Comparison of ENCODE assay signal across 10 cellular contexts in the genomic region with DNA sequence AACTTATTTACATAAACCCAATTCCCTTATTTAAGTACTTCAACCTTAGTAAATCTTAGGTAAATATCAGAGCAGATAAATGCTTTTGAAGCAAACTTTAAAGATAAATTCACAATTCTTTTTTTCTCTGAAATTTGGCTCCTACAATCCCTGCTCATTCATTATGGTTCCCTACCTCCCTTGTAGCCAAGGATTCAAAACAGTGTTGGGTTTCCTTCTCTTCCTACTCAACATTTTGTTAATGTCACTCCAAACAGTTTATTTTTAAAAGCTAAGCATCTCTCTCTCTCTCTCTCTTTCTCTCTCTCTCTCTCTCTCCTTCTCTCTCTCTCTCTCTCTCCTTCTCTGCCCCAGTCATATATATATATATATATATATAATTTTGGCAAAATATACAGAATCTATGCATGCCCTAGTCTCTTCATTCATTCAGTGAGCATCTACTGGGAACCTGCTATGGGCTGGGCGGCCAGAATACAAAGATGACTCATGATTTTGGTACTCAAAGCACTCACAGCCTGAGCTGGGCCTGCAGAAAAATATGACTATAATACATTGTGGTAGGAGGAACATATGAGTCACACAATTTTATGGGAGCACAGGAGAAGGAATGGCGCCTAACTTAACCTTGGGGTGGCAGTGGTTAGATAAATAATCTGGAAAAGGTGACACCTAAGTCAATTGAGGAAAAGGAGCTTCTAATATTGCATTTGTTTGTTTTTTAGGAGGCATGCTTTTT.
A peak's percentile ranks its signal among the peaks of the same experiment; 100 is the strongest.
DNase-seq lines count a peak whose midpoint lies in the region; ATAC-seq and TF ChIP-seq lines count a peak whose summit lies in the region.
"Had no signal": no experiment of that assay in that cellular context is flagged by ENCODE, and none has a peak within 500 bp of the region (broad histone marks: within the 10 kb centered on the region; RNA-seq: fewer than 3 reads in every experiment).

No MANE protein-coding gene starts in this region.

- TF ChIP-seq EP300 in SK-N-SH (IDR thresholded peaks at IDR 0.05; ENCODE audit: borderline replicate concordance in 1 of 2, low read depth in 1 of 2, low read length in 1 of 2) = peak in 1 of 2 experiments; percentile 65; a peak in 1 of 4 replicates
- no peak for TF ChIP-seq EP300 in gastroesophageal sphincter (IDR thresholded peaks at IDR 0.05)
- no peak for TF ChIP-seq EP300 in esophagus muscularis mucosa (IDR thresholded peaks at IDR 0.05)

- TF ChIP-seq RAD21 in SK-N-SH (IDR thresholded peaks at IDR 0.05; ENCODE audit: low read length) = no peak

- no peaks in the 10 kb centered on the region for H3K79me2 ChIP-seq in SK-N-SH (ENCODE audit: insufficient read depth)

- WGBS in SK-N-SH (ENCODE audit: low lambda C conversion rate) = 0% methylated on average over 2 of the region's 2 CpGs
- 8 to 15% methylated on average over 1 to 2 of the region's 2 CpGs for WGBS in gastroesophageal sphincter (ENCODE audit: low coverage in 1 of 2), 2 donors
- 17% methylated on average over 2 of the region's 2 CpGs for WGBS in esophagus muscularis mucosa

- H3K36me3 Mint-ChIP-seq in MCF 10A (ENCODE audit: insufficient read depth, unreplicated experiment) = no peaks in the 10 kb centered on the region

- no TSS peak for BruUV-seq in MCF 10A (replicated peaks; lab: Mats Ljungman, UMichigan)

- no peaks in the 10 kb centered on the region for H3K4me1 Mint-ChIP-seq in MCF 10A (ENCODE audit: insufficient read depth, unreplicated experiment)

- H3F3A ChIP-seq in SK-N-SH (replicated peaks; ENCODE audit: insufficient read depth) = peaks cover 5% of the 10 kb centered on the region

- no peaks in the 10 kb centered on the region for H3K27me3 ChIP-seq in breast epithelium
- no peaks in the 10 kb centered on the region for H3K27me3 ChIP-seq in SK-N-SH (ENCODE audit: insufficient read depth)
- H3K27me3 ChIP-seq in gastroesophageal sphincter = no peaks in the 10 kb centered on the region
- no peaks in the 10 kb centered on the region for H3K27me3 ChIP-seq in thoracic aorta (replicated peaks; ENCODE audit: insufficient read depth)
- H3K27me3 ChIP-seq in esophagus muscularis mucosa = no peaks in the 10 kb centered on the region
- H3K27me3 ChIP-seq: BLaER1 had no signal

- POLR2A ChIA-PET in MCF 10A (lab: Yijun Ruan, JAX) = interaction anchor here (0.7 to 1.0 kb wide), 3 partner anchors 10 to 21 kb away, joined by 3 read pairs; no protein-coding TSS in a partner anchor
- POLR2A ChIA-PET in SK-N-SH (lab: Yijun Ruan, JAX) = no interaction called here

- H3K36me3 ChIP-seq in breast epithelium (no peaks in the 10 kb centered on the region), SK-N-SH (replicated peaks in 1 of 2; ENCODE audit: control insufficient read depth in 1 of 2, insufficient read depth in 2 of 2, low read length in 1 of 2) (no peaks in the 10 kb centered on the region), gastroesophageal sphincter (no peaks in the 10 kb centered on the region), thoracic aorta (no peaks in the 10 kb centered on the region), esophagus muscularis mucosa (no peaks in the 10 kb centered on the region)
- H3K36me3 ChIP-seq: BLaER1 had no signal

- no peak for TF ChIP-seq CTCF in MCF 10A (IDR thresholded peaks at IDR 0.05; ENCODE audit: unreplicated experiment)
- no peak for TF ChIP-seq CTCF in breast epithelium (IDR thresholded peaks at IDR 0.05)
- TF ChIP-seq CTCF in SK-N-SH (IDR thresholded peaks at IDR 0.05) = no peak
- no peak for TF ChIP-seq CTCF in gastroesophageal sphincter (IDR thresholded peaks at IDR 0.05)
- no peak for TF ChIP-seq CTCF in thoracic aorta (IDR thresholded peaks at IDR 0.05)
- no peak for TF ChIP-seq CTCF in esophagus muscularis mucosa (IDR thresholded peaks at IDR 0.05)

- H3K4me3 ChIP-seq in breast epithelium (no peak overlapping the region), SK-N-SH (ENCODE audit: low read depth in 2 of 2, low read length in 1 of 2) (no peak overlapping the region), gastroesophageal sphincter (no peak overlapping the region), thoracic aorta (no peak overlapping the region), esophagus muscularis mucosa (no peak overlapping the region)
- H3K4me3 ChIP-seq: BLaER1 had no signal

- H3K27me3 Mint-ChIP-seq in MCF 10A (ENCODE audit: insufficient read depth, unreplicated experiment) = no peaks in the 10 kb centered on the region

- no peaks in the 10 kb centered on the region for H3K9me2 ChIP-seq in SK-N-SH

- no peak overlapping the region for H2AFZ ChIP-seq in SK-N-SH (ENCODE audit: low read depth)

- H3K9me3 Mint-ChIP-seq in MCF 10A (ENCODE audit: unreplicated experiment) = no peaks in the 10 kb centered on the region
- H3K9me3 Mint-ChIP-seq: activated T-cell treated with anti-CD3 and anti-CD28 coated beads, Interleukin-2, amount 50 U/mL, for 4 hours had no signal

- H3K9me3 ChIP-seq in breast epithelium = no peaks in the 10 kb centered on the region
- H3K9me3 ChIP-seq in SK-N-SH = no peaks in the 10 kb centered on the region
- H3K9me3 ChIP-seq in gastroesophageal sphincter = no peaks in the 10 kb centered on the region
- H3K9me3 ChIP-seq in thoracic aorta = no peaks in the 10 kb centered on the region
- no peaks in the 10 kb centered on the region for H3K9me3 ChIP-seq in esophagus muscularis mucosa
- H3K9me3 ChIP-seq: BLaER1 had no signal

- no peak overlapping the region for H3K9ac ChIP-seq in SK-N-SH
- H3K9ac ChIP-seq: BLaER1 had no signal

- intact Hi-C loops in MCF 10A (cut with micrococcal nuclease) (no loop called here), breast epithelium (cut with DNase I; ENCODE audit: low total_unique reads) (no loop called here), esophagus muscularis mucosa (cut with DNase I) (no loop called here)

- H4K20me1 ChIP-seq in SK-N-SH (ENCODE audit: insufficient read depth) = no peaks in the 10 kb centered on the region
- H4K20me1 ChIP-seq: BLaER1 had no signal

- H3K4me1 ChIP-seq in breast epithelium = no peaks in the 10 kb centered on the region
- no peaks in the 10 kb centered on the region for H3K4me1 ChIP-seq in SK-N-SH (ENCODE audit: control insufficient read depth in 1 of 2, insufficient read depth in 2 of 2, low read depth in 1 of 2, low read length in 1 of 2)
- H3K4me1 ChIP-seq in gastroesophageal sphincter = peaks cover 0 to 4% (median 0%) of the 10 kb centered on the region in 3 donors
- H3K4me1 ChIP-seq in thoracic aorta (ENCODE audit: control insufficient read depth in 1 of 2, low read depth in 2 of 2) = peaks cover 0 to 6% of the 10 kb centered on the region in 2 donors
- H3K4me1 ChIP-seq in esophagus muscularis mucosa = peaks cover 0 to 17% (median 10%) of the 10 kb centered on the region in 4 donors

- peak; percentile 79 for ATAC-seq in gastroesophageal sphincter
- ATAC-seq in thoracic aorta (ENCODE audit: insufficient number of reproducible peaks, low FRiP score, low read depth) = peak; percentile 93
- ATAC-seq: activated T-cell treated with anti-CD3 and anti-CD28 coated beads, Interleukin-2, amount 50 U/mL, for 4 hours had no signal

- CTCF ChIA-PET in MCF 10A (lab: Yijun Ruan, JAX) (interaction anchor here (0.5 to 1.6 kb wide), 8 partner anchors 30 to 449 kb away, joined by 3 to 6 read pairs (median 3); no protein-coding TSS in a partner anchor), SK-N-SH (lab: Yijun Ruan, JAX) (no interaction called here)

- H3K4me2 ChIP-seq in SK-N-SH = no peak overlapping the region

- TF ChIP-seq POLR2A in breast epithelium (IDR thresholded peaks at IDR 0.05) (no peak), gastroesophageal sphincter (IDR thresholded peaks at IDR 0.05) (no peak), esophagus muscularis mucosa (IDR thresholded peaks at IDR 0.05; ENCODE audit: low read depth) (no peak)

- no peak overlapping the region for H3K27ac ChIP-seq in breast epithelium
- H3K27ac ChIP-seq in SK-N-SH (ENCODE audit: low read depth in 2 of 2, low read length in 1 of 2) = peak overlapping the region in 1 of 2 experiments; percentile 53; a peak in 2 of 4 replicates
- peak overlapping the region in 1 of 4 donors; percentile 10 for H3K27ac ChIP-seq in gastroesophageal sphincter
- peak overlapping the region in 1 of 2 donors; percentile 4 for H3K27ac ChIP-seq in thoracic aorta
- peak overlapping the region in 1 of 4 donors; percentile 44 for H3K27ac ChIP-seq in esophagus muscularis mucosa (replicated peaks in 1 of 4)
- H3K27ac ChIP-seq: BLaER1 had no signal

- no peak overlapping the region for H3K27ac Mint-ChIP-seq in MCF 10A (ENCODE audit: low read depth, unreplicated experiment)

- no peak overlapping the region for H3K4me3 Mint-ChIP-seq in MCF 10A (ENCODE audit: unreplicated experiment)
- H3K4me3 Mint-ChIP-seq: activated T-cell treated with anti-CD3 and anti-CD28 coated beads, Interleukin-2, amount 50 U/mL, for 4 hours had no signal

- DNase-seq in MCF 10A (ENCODE audit: unreplicated experiment) (peak; percentile 90), breast epithelium (ENCODE audit: low spot score in 2 of 2) (no peak), SK-N-SH (no peak), thoracic aorta (ENCODE audit: low spot score) (peak; percentile 11), NCI-H1436 treated with DMSO at 0.1 percent for 48 hours (lab: John Stamatoyannopoulos, UW) (no peak), esophagus muscularis mucosa (ENCODE audit: extremely low spot score) (no peak), NCI-H128 (lab: John Stamatoyannopoulos, UW; ENCODE audit: unreplicated experiment) (no peak)
- DNase-seq: activated T-cell treated with anti-CD3 and anti-CD28 coated beads, Interleukin-2, amount 50 U/mL, for 4 hours had no signal

TF ChIP-seq in SK-N-SH, 30 proteins besides CTCF, POLR2A, EP300 and RAD21 (continues in another document):
- TF ChIP-seq MEF2A (IDR thresholded peaks at IDR 0.05; ENCODE audit: borderline replicate concordance, low read depth) = no peak
- TF ChIP-seq TCF12 (IDR thresholded peaks at IDR 0.05) = peak; percentile 68
- peak; percentile 44; the same call in 1 of the 2 replicates for TF ChIP-seq NFIC (IDR thresholded peaks at IDR 0.05; ENCODE audit: borderline replicate concordance)
- peak; percentile 60; the same call in 1 of the 2 replicates for TF ChIP-seq TEAD4 (IDR thresholded peaks at IDR 0.05; ENCODE audit: borderline replicate concordance, insufficient read depth)
- TF ChIP-seq FOSL2 (IDR thresholded peaks at IDR 0.05; ENCODE audit: borderline replicate concordance, low read depth) = peak; percentile 90
- TF ChIP-seq FOXM1 (IDR thresholded peaks at IDR 0.05; ENCODE audit: low read depth) = no peak
- TF ChIP-seq, protein P1, sequence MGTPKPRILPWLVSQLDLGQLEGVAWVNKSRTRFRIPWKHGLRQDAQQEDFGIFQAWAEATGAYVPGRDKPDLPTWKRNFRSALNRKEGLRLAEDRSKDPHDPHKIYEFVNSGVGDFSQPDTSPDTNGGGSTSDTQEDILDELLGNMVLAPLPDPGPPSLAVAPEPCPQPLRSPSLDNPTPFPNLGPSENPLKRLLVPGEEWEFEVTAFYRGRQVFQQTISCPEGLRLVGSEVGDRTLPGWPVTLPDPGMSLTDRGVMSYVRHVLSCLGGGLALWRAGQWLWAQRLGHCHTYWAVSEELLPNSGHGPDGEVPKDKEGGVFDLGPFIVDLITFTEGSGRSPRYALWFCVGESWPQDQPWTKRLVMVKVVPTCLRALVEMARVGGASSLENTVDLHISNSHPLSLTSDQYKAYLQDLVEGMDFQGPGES (IDR thresholded peaks at IDR 0.05; ENCODE audit: low read depth, low read length) = no peak
- no peak for TF ChIP-seq GATA2 (CRISPR knock-in tag; IDR thresholded peaks at IDR 0.05)
- peak; percentile 95 for TF ChIP-seq JUND (IDR thresholded peaks at IDR 0.05)

Comparison
In these comparisons a context has a peak if more than half of its experiments do, and no peak if none do; other contexts are left out.
1. DNase-seq: peak in MCF 10A (single experiment) and thoracic aorta (single experiment); none in breast epithelium (0 of 2), SK-N-SH (single experiment), NCI-H1436 treated with DMSO at 0.1 percent for 48 hours (single experiment), esophagus muscularis mucosa (single experiment) and NCI-H128 (single experiment).